Comparison of ENCODE assay signal across 30 cellular contexts in genomic region chr4:48250980-48251379, GRCh38.
"Had no signal": no experiment of that assay in that cellular context is flagged by ENCODE, and none has a peak within 500 bp of the region (broad histone marks: within the 10 kb centered on the region; RNA-seq: fewer than 3 reads in every experiment).

No MANE protein-coding gene starts in this region.

- H3K4me3 ChIP-seq: MG63, PC-9, SJSA1 had no signal

- ATAC-seq: Panc1, Right ventricle myocardium inferior had no signal

- H3K4me1 ChIP-seq: SJSA1 had no signal

- H2AFZ ChIP-seq: PC-9 had no signal

- H3K9ac ChIP-seq: SK-N-SH had no signal

- H3K27me3 ChIP-seq: MG63, SJSA1 had no signal

- H3K36me3 ChIP-seq: MG63, SJSA1 had no signal

- DNase-seq: Kasumi-1, MG63, NCI-H1048, NCI-H1092 treated with DMSO at 0.1 percent for 48 hours, NCI-H1105 treated with DMSO at 0.1 percent for 48 hours, NCI-H1436, NCI-H146, NCI-H1694, NCI-H187, NCI-H1930, NCI-H2029 treated with DMSO at 0.1 percent for 48 hours, NCI-H2081 treated with DMSO at 0.1 percent for 48 hours, NCI-H2107, NCI-H2171, NCI-H226, NCI-H446 treated with DMSO at 0.1 percent for 48 hours, NCI-H510A, NCI-H524, NCI-H526, NCI-H69, NCI-H748 treated with DMSO at 0.1 percent for 48 hours, NCI-H82, PC-9, SHP77 treated with DMSO at 0.1 percent for 48 hours, SK-N-SH had no signal

- H3K27ac ChIP-seq: PC-9, RWPE1, SJSA1 had no signal

- FAIRE-seq: RCC 7860 had no signal

- H3K9me3 ChIP-seq: MG63, SJSA1, SK-N-SH had no signal

- H3K4me2 ChIP-seq: PC-9, SK-N-SH had no signal
